ENCODE assay signal across 1 cellular context in genomic region chr10:23525406-23525805, GRCh38.
TF ChIP-seq lines count a peak whose summit lies in the region.

No MANE protein-coding gene starts in this region.

TF ChIP-seq in liver, 16 proteins besides CTCF, POLR2A, EP300 and RAD21 (continued from another document):
- no peak for TF ChIP-seq HNF4A (conservative IDR thresholded peaks at IDR 0.05)
